In genomic region chr1:6180578-6181311, GRCh38 we compare ENCODE assay signal across 11 cellular contexts. TPM values are rescaled to one million over a fixed set of nuclear protein-coding genes. Genes with fewer than 3 reads are reported as not detected.
DNase-seq lines count a peak whose midpoint lies in the region; ATAC-seq and TF ChIP-seq lines count a peak whose summit lies in the region.
"Had no signal": no experiment of that assay in that cellular context is flagged by ENCODE, and none has a peak within 500 bp of the region (broad histone marks: within the 10 kb centered on the region; RNA-seq: fewer than 3 reads in every experiment).

No MANE protein-coding gene starts in this region.

- H3K36me3 ChIP-seq in SK-N-MC (ENCODE audit: insufficient read depth, low read length) (peaks cover 16% of the 10 kb centered on the region), iPS-18a (ENCODE audit: control insufficient read depth, low read depth, low read length) (peaks cover 13% of the 10 kb centered on the region), stomach smooth muscle (ENCODE audit: control insufficient read depth in 2 of 2, insufficient read depth in 2 of 2, low read length in 2 of 2) (peaks cover under 1 to 7% of the 10 kb centered on the region in 2 donors), prostate gland (no peaks in the 10 kb centered on the region)

- ATAC-seq in HG03095 (IDR thresholded peaks at IDR 0.05; ENCODE audit: unreplicated experiment) (no peak), GM18517 (IDR thresholded peaks at IDR 0.05; ENCODE audit: unreplicated experiment) (no peak)

- peak; percentile 68 for DNase-seq in activated CD8-positive, alpha-beta memory T cell treated with anti-CD3 and anti-CD28 coated beads for 24 hours
- no peak for DNase-seq in activated CD8-positive, alpha-beta memory T cell treated with anti-CD3 and anti-CD28 coated beads, Interleukin-2, amount 50 U/mL, for 4 hours
- DNase-seq in SK-N-MC (ENCODE audit: low read depth, low spot score) (no peak), prostate gland (ENCODE audit: low spot score) (no peak)
- DNase-seq: activated CD8-positive, alpha-beta memory T cell treated with anti-CD3 and anti-CD28 coated beads, Interleukin-2, amount 50 U/mL, for 48 hours; cortex of kidney had no signal

- H3K9me3 ChIP-seq in SK-N-MC (ENCODE audit: low read depth, low read length): no peaks in the 10 kb centered on the region
- no peaks in the 10 kb centered on the region for H3K9me3 ChIP-seq in iPS-18a (ENCODE audit: control insufficient read depth, low read depth, low read length)
- H3K9me3 ChIP-seq in stomach smooth muscle (ENCODE audit: control insufficient read depth in 2 of 2, low read length in 2 of 2): no peaks in the 10 kb centered on the region
- no peaks in the 10 kb centered on the region for H3K9me3 ChIP-seq in prostate gland
- H3K9me3 ChIP-seq: SJCRH30 had no signal

- H3K4me1 ChIP-seq in iPS-18a (ENCODE audit: control insufficient read depth, low read depth, low read length) (peaks cover 11% of the 10 kb centered on the region), stomach smooth muscle (ENCODE audit: control insufficient read depth, insufficient read depth, low read length) (peaks cover 23% of the 10 kb centered on the region), prostate gland (replicated peaks) (peaks cover 7% of the 10 kb centered on the region)
- H3K4me1 ChIP-seq: SJCRH30 had no signal

- H3K27me3 ChIP-seq in iPS-18a (ENCODE audit: control insufficient read depth, insufficient read depth, low read length) (peaks cover 65% of the 10 kb centered on the region), stomach smooth muscle (ENCODE audit: control insufficient read depth in 1 of 2, insufficient read depth in 2 of 2, low read length in 2 of 2) (peaks cover 21 to 33% of the 10 kb centered on the region in 2 donors), prostate gland (replicated peaks; ENCODE audit: insufficient read depth) (peaks cover 15% of the 10 kb centered on the region)

- H3K4me3 ChIP-seq in SK-N-MC (peak overlapping the region; percentile 36), iPS-18a (ENCODE audit: low read length) (peak overlapping the region; percentile 17), stomach smooth muscle (ENCODE audit: low read length in 2 of 2) (peak overlapping the region in 1 of 2 donors; percentile 15), prostate gland (peak overlapping the region in 1 of 2 donors; percentile 10)
- H3K4me3 ChIP-seq: SJCRH30 had no signal

- H3K27ac ChIP-seq in SK-N-MC (no peak overlapping the region), iPS-18a (ENCODE audit: low read length) (no peak overlapping the region), stomach smooth muscle (ENCODE audit: low read length) (peak overlapping the region; percentile 24), prostate gland (no peak overlapping the region)
- H3K27ac ChIP-seq: SJCRH30 had no signal

- H3K9ac ChIP-seq in SK-N-MC (ENCODE audit: insufficient read length): no peak overlapping the region
- no peak overlapping the region for H3K9ac ChIP-seq in iPS-18a (ENCODE audit: low read length)
- H3K9ac ChIP-seq in stomach smooth muscle (ENCODE audit: low read length in 2 of 2): no peak overlapping the region

- WGBS in prostate gland: 4% methylated on average over 46 of the region's 54 CpGs

- intact Hi-C loops in prostate gland (cut with DNase I): loop anchor here (5.0 kb wide), 1 partner anchor 188 kb away; the partner anchor contains the start of gene NPHP4

- TF ChIP-seq POLR2A in prostate gland (IDR thresholded peaks at IDR 0.05): no peak

- no peak for TF ChIP-seq CTCF in prostate gland (IDR thresholded peaks at IDR 0.05)

RNA-seq across cellular contexts. Expression of gene CHD5, which starts 0.6 kb away (rescaled TPM):
- 10 to 100 TPM in 1 of 2 donors, 1 to 10 TPM in 1; 4.9 to 17.0 TPM for total RNA-seq in prostate gland

RNA-seq across cellular contexts. Expression of gene RPL22, which starts 18.6 kb away (rescaled TPM):
- 100 to 1,000 TPM; 121 to 213 TPM for total RNA-seq in prostate gland

RNA-seq across cellular contexts. Expression of gene RNF207, which starts 25.2 kb away (rescaled TPM):
- 10 to 100 TPM; 45.7 to 47.4 TPM for total RNA-seq in prostate gland
- total RNA-seq: SJCRH30 had no signal

RNA-seq across cellular contexts. Expression of gene ICMT, which starts 55.0 kb away (rescaled TPM):
- total RNA-seq in prostate gland: 10 to 100 TPM; 54.2 to 58.3 TPM
